In the genomic region with DNA sequence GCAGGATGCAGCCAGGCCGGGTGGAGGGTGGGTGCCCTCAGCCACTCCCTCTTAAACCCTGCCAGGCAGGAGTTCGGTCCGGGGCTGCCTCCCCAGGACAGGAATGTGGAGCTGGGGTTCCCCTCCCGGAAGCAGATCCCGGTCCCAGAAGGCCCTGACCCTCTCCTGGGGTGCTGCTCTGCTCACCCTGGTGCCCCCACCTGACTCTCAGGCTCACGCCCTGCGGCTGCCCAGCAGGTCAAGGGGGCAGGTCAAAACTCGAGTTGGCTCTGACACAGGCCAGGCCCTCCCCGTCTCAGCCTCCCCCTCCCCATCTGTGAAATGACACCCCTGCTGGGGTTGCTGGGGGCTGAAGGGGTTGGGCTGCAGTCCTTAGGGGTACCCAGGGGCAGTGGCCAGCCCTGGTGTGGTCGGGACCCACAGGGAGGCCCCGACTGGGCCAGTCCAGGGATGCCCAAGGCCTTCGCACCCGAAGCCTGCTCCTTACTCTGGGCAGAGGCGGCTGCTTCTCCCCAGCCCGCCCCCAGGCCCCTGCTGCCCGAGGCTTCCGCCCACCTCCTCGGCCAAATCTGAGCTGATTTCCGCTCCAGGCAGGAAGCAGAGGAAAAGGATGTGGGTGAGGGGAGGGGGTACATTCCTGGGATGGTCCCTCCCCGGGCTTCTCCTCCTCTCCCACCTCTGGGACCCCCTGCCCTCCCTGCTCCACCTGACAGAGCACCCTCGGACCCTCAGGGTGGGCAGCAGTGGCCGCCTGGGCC, we compare ENCODE assay signal across 10 cellular contexts. TPM values are rescaled to one million over a fixed set of nuclear protein-coding genes. Genes with fewer than 3 reads are reported as not detected.
DNase-seq lines count a peak whose midpoint lies in the region; ATAC-seq and TF ChIP-seq lines count a peak whose summit lies in the region.
"Had no signal": no experiment of that assay in that cellular context is flagged by ENCODE, and none has a peak within 500 bp of the region (broad histone marks: within the 10 kb centered on the region; RNA-seq: fewer than 3 reads in every experiment).

No MANE protein-coding gene starts in this region.

- H3K9me3 Mint-ChIP-seq in effector memory CD8-positive, alpha-beta T cell: no peaks in the 10 kb centered on the region

- peaks cover 0 to 48% (median 0%) of the 10 kb centered on the region in 4 donors for H3K27me3 ChIP-seq in esophagus squamous epithelium

- DNase-seq in D341Med (ENCODE audit: low spot score) (peak; percentile 19), SK-N-DZ (ENCODE audit: low spot score) (peak; percentile 69), esophagus squamous epithelium (lab: John Stamatoyannopoulos, UW) (no peak), posterior vena cava (ENCODE audit: low spot score) (peak; percentile 86), NCI-H1048 (lab: John Stamatoyannopoulos, UW) (no peak), DMS 273 treated with DMSO at 0.1 percent for 48 hours (lab: John Stamatoyannopoulos, UW) (no peak), SW 1271 (lab: John Stamatoyannopoulos, UW) (no peak)
- DNase-seq in effector memory CD8-positive, alpha-beta T cell: no peak
- DNase-seq: DND-41 had no signal

- peak overlapping the region; percentile 85 to 94 (median 89) for H3K27ac ChIP-seq in esophagus squamous epithelium
- H3K27ac ChIP-seq: SJSA1 had no signal

- intact Hi-C loops in esophagus squamous epithelium (cut with DNase I) (no loop called here), posterior vena cava (cut with DNase I) (loop anchor here in 1 of 2 donors (5.0 kb wide), 1 partner anchor 101 kb away; no protein-coding TSS in a partner anchor)

- peaks cover 5% of the 10 kb centered on the region for H3K36me3 Mint-ChIP-seq in effector memory CD8-positive, alpha-beta T cell (ENCODE audit: insufficient read depth)

- H3K4me1 Mint-ChIP-seq in effector memory CD8-positive, alpha-beta T cell (ENCODE audit: low read depth in 2 of 2): peaks cover 0 to 4% of the 10 kb centered on the region in 2 donors

- ATAC-seq in effector memory CD8-positive, alpha-beta T cell (replicated peaks): no peak

- peaks cover 53 to 84% (median 69%) of the 10 kb centered on the region in 3 donors for H3K4me1 ChIP-seq in esophagus squamous epithelium

- H3K4me3 Mint-ChIP-seq in effector memory CD8-positive, alpha-beta T cell: no peak overlapping the region

- H3K27ac Mint-ChIP-seq in effector memory CD8-positive, alpha-beta T cell: no peak overlapping the region

- H3K36me3 ChIP-seq in esophagus squamous epithelium: no peaks in the 10 kb centered on the region
- H3K36me3 ChIP-seq: SJSA1 had no signal

- no peaks in the 10 kb centered on the region for H3K9me3 ChIP-seq in esophagus squamous epithelium
- H3K9me3 ChIP-seq: SJSA1 had no signal

- no peaks in the 10 kb centered on the region for H3K27me3 Mint-ChIP-seq in effector memory CD8-positive, alpha-beta T cell

- no peak for TF ChIP-seq CTCF in esophagus squamous epithelium (IDR thresholded peaks at IDR 0.05)

- peak overlapping the region in 3 of 4 donors; percentile 29 to 54 (median 36) for H3K4me3 ChIP-seq in esophagus squamous epithelium
- H3K4me3 ChIP-seq: SJSA1 had no signal

- 0 to 10% methylated on average over 1 to 6 of the region's 22 CpGs for WGBS in esophagus squamous epithelium, 2 donors

- peak in 1 of 4 donors; percentile 1 for TF ChIP-seq POLR2A in esophagus squamous epithelium (IDR thresholded peaks at IDR 0.05)

RNA-seq across cellular contexts. Expression of gene NRARP, which starts 3.9 kb away (rescaled TPM):
- polyA plus RNA-seq in SK-N-DZ (2014; cell fraction: cytosol; rRNA removed): 15.4 and 15.5 TPM in 2 replicates
- 10.1 and 13.2 TPM in 2 replicates for polyA plus RNA-seq in SK-N-DZ (2014; cell fraction: nucleus; rRNA removed)
- total RNA-seq in esophagus squamous epithelium: 10 to 100 TPM; 19.6 to 33.9 (median 27.5) TPM
- 1 to 10 TPM; 5.6 to 9.0 TPM for total RNA-seq in posterior vena cava

RNA-seq across cellular contexts. Expression of gene TOR4A, which starts 28.4 kb away (rescaled TPM):
- 0.29 and 0.35 TPM in 2 replicates for polyA plus RNA-seq in SK-N-DZ (2014; cell fraction: cytosol; rRNA removed)
- 0.21 and 1.2 TPM in 2 replicates for polyA plus RNA-seq in SK-N-DZ (2014; cell fraction: nucleus; rRNA removed)
- total RNA-seq in esophagus squamous epithelium (10 to 100 TPM in 3 of 4 donors, 1 to 10 TPM in 1; 8.8 to 17.5 (median 13.5) TPM), posterior vena cava (1 to 10 TPM; 5.3 to 7.0 TPM)

RNA-seq across cellular contexts. Expression of gene NELFB, which starts 50.8 kb away (rescaled TPM):
- polyA plus RNA-seq in SK-N-DZ (2014; cell fraction: cytosol; rRNA removed): 116 TPM in 2 replicates
- 73.0 and 86.4 TPM in 2 replicates for polyA plus RNA-seq in SK-N-DZ (2014; cell fraction: nucleus; rRNA removed)
- total RNA-seq in esophagus squamous epithelium (10 to 100 TPM; 26.1 to 41.4 (median 35.2) TPM), posterior vena cava (10 to 100 TPM; 33.3 to 36.7 TPM)

RNA-seq across cellular contexts. Expression of gene STPG3, which starts 54.9 kb away (rescaled TPM):
- polyA plus RNA-seq in SK-N-DZ (2014; cell fraction: cytosol; rRNA removed): not detected in 2 replicates
- polyA plus RNA-seq in SK-N-DZ (2014; cell fraction: nucleus; rRNA removed): 0.70 and 1.4 TPM in 2 replicates
- not detected for total RNA-seq in esophagus squamous epithelium
- total RNA-seq in posterior vena cava: not detected
- total RNA-seq: SJSA1 had no signal

Comparison
In these comparisons a context has a peak if more than half of its experiments do, and no peak if none do; other contexts are left out.
1. DNase-seq: peak in D341Med (single experiment), SK-N-DZ (single experiment) and posterior vena cava (single experiment); none in esophagus squamous epithelium (single experiment), NCI-H1048 (single experiment), DMS 273 treated with DMSO at 0.1 percent for 48 hours (single experiment), SW 1271 (0 of 2) and effector memory CD8-positive, alpha-beta T cell (0 of 3).